9 cellular contexts compared by ENCODE assay signal in genomic region chr7:30920584-30921539, GRCh38. TPM values are rescaled to one million over a fixed set of nuclear protein-coding genes. Genes with fewer than 3 reads are reported as not detected.
DNase-seq lines count a peak whose midpoint lies in the region; ATAC-seq and TF ChIP-seq lines count a peak whose summit lies in the region.
"Had no signal": no experiment of that assay in that cellular context is flagged by ENCODE, and none has a peak within 500 bp of the region (broad histone marks: within the 10 kb centered on the region; RNA-seq: fewer than 3 reads in every experiment).

No MANE protein-coding gene starts in this region.

- peaks cover 9% of the 10 kb centered on the region for H3K4me1 ChIP-seq in fibroblast of lung (ENCODE audit: control insufficient read depth, extremely low read depth, insufficient read depth, low read length)

- no peak overlapping the region for H3K4me2 ChIP-seq in fibroblast of lung (ENCODE audit: extremely low read depth, insufficient read depth, low read length)

- H2AFZ ChIP-seq in fibroblast of lung (ENCODE audit: low read length), result peak overlapping the region; percentile 64

- no peak for ATAC-seq in natural killer cell treated with Interleukin-12 subunit alpha and Interleukin-12 subunit beta and Interleukin-15 and Interleukin-18, amount 100 ng/mL, for 72 hours
- ATAC-seq in GM18858 (IDR thresholded peaks at IDR 0.05; ENCODE audit: unreplicated experiment), result no peak

- H3K4me3 ChIP-seq in AG10803 (ENCODE audit: low read length), result no peak overlapping the region
- no peak overlapping the region for H3K4me3 ChIP-seq in fibroblast of lung (replicated peaks in 1 of 4; ENCODE audit: control extremely low read depth in 1 of 4, insufficient read depth in 1 of 4, low read depth in 3 of 4, low read length in 4 of 4)

- H3K4me3 Mint-ChIP-seq in natural killer cell treated with Interleukin-12 subunit alpha and Interleukin-12 subunit beta and Interleukin-15 and Interleukin-18, amount 100 ng/mL, for 72 hours, result no peak overlapping the region

- H3K9ac ChIP-seq in fibroblast of lung (ENCODE audit: insufficient read depth, low read length), result peak overlapping the region; percentile 7

- H3K36me3 Mint-ChIP-seq in natural killer cell treated with Interleukin-12 subunit alpha and Interleukin-12 subunit beta and Interleukin-15 and Interleukin-18, amount 100 ng/mL, for 72 hours, result no peaks in the 10 kb centered on the region

- no peaks in the 10 kb centered on the region for H3K27me3 Mint-ChIP-seq in natural killer cell treated with Interleukin-12 subunit alpha and Interleukin-12 subunit beta and Interleukin-15 and Interleukin-18, amount 100 ng/mL, for 72 hours

- H4K20me1 ChIP-seq in fibroblast of lung (ENCODE audit: control insufficient read depth, extremely low read depth, insufficient read depth, low read length), result no peaks in the 10 kb centered on the region

- H3K79me2 ChIP-seq in fibroblast of lung (ENCODE audit: control insufficient read depth, insufficient read depth, low read length), result no peaks in the 10 kb centered on the region

- H3K27ac ChIP-seq in fibroblast of lung (ENCODE audit: insufficient read depth, low read length), result no peak overlapping the region

- peak; percentile 65 for DNase-seq in AG10803 (ENCODE audit: low read depth)
- DNase-seq in NCI-H69 (lab: John Stamatoyannopoulos, UW), result peak; percentile 43
- peak; percentile 30 to 74 for DNase-seq in fibroblast of lung (ENCODE audit: low read depth in 2 of 2)
- DNase-seq in natural killer cell treated with Interleukin-12 subunit alpha and Interleukin-12 subunit beta and Interleukin-15 and Interleukin-18, amount 100 ng/mL, for 72 hours (ENCODE audit: low spot score), result peak; percentile 41
- no peak for DNase-seq in SIG-M5 (lab: John Stamatoyannopoulos, UW)
- DNase-seq in NCI-H82 (lab: John Stamatoyannopoulos, UW), result no peak
- no peak for DNase-seq in SHP77 treated with DMSO at 0.1 percent for 48 hours (lab: John Stamatoyannopoulos, UW)
- DNase-seq: T1000 had no signal

- no peak overlapping the region for H3K27ac Mint-ChIP-seq in natural killer cell treated with Interleukin-12 subunit alpha and Interleukin-12 subunit beta and Interleukin-15 and Interleukin-18, amount 100 ng/mL, for 72 hours

- no peaks in the 10 kb centered on the region for H3K9me3 ChIP-seq in fibroblast of lung (ENCODE audit: control insufficient read depth, insufficient read depth, low read depth, low read length)

- H3K27me3 ChIP-seq in fibroblast of lung (ENCODE audit: control insufficient read depth, insufficient read depth, low read length), result no peaks in the 10 kb centered on the region

- TF ChIP-seq CTCF in AG10803 (conservative IDR thresholded peaks at IDR 0.05; ENCODE audit: low read length) (no peak), fibroblast of lung (conservative IDR thresholded peaks at IDR 0.05 in 1 of 2, IDR thresholded peaks at IDR 0.05 in 1 of 2; ENCODE audit: low read depth in 1 of 2, low read length in 2 of 2) (no peak)

- no peaks in the 10 kb centered on the region for H3K4me1 Mint-ChIP-seq in natural killer cell treated with Interleukin-12 subunit alpha and Interleukin-12 subunit beta and Interleukin-15 and Interleukin-18, amount 100 ng/mL, for 72 hours (ENCODE audit: low read depth in 2 of 2)

- H3K9me3 Mint-ChIP-seq in natural killer cell treated with Interleukin-12 subunit alpha and Interleukin-12 subunit beta and Interleukin-15 and Interleukin-18, amount 100 ng/mL, for 72 hours, result no peaks in the 10 kb centered on the region

- no peaks in the 10 kb centered on the region for H3K36me3 ChIP-seq in fibroblast of lung (ENCODE audit: control insufficient read depth, insufficient read depth, low read length)

RNA-seq across cellular contexts. Expression of gene AQP1, which starts 9.2 kb away (rescaled TPM):
- total RNA-seq in fibroblast of lung, result 10.8 and 44.6 TPM in 2 replicates
- polyA plus RNA-seq in fibroblast of lung, result 13.0 and 43.2 TPM in 2 replicates
- polyA plus RNA-seq in fibroblast of lung (2012), result 15.4 and 47.6 TPM in 2 replicates
- polyA minus RNA-seq in fibroblast of lung (ENCODE audit: low replicate concordance), result 26.4 and 109 TPM in 2 replicates
- total RNA-seq in natural killer cell treated with Interleukin-12 subunit alpha and Interleukin-12 subunit beta and Interleukin-15 and Interleukin-18, amount 100 ng/mL, for 72 hours, result under 1 TPM in 1 of 2 donors, not detected in 1; 0.14 TPM

RNA-seq across cellular contexts. Expression of gene GHRHR, which starts 42.9 kb away (rescaled TPM):
- not detected in 2 replicates for total RNA-seq in fibroblast of lung
- not detected in 2 replicates for polyA plus RNA-seq in fibroblast of lung
- not detected in 2 replicates for polyA plus RNA-seq in fibroblast of lung (2012)
- polyA minus RNA-seq in fibroblast of lung (ENCODE audit: low replicate concordance), result not detected in 2 replicates
- total RNA-seq in natural killer cell treated with Interleukin-12 subunit alpha and Interleukin-12 subunit beta and Interleukin-15 and Interleukin-18, amount 100 ng/mL, for 72 hours, result not detected

Comparison
In these comparisons a context has a peak if more than half of its experiments do, and no peak if none do; other contexts are left out.
1. DNase-seq: peak in AG10803 (single experiment), NCI-H69 (single experiment), fibroblast of lung (2 of 2) and natural killer cell treated with Interleukin-12 subunit alpha and Interleukin-12 subunit beta and Interleukin-15 and Interleukin-18, amount 100 ng/mL, for 72 hours (single experiment); none in SIG-M5 (single experiment), NCI-H82 (single experiment) and SHP77 treated with DMSO at 0.1 percent for 48 hours (single experiment).
2. RNA of gene AQP1, which starts 9.2 kb away (total RNA-seq): 10.8 to 44.6 TPM in fibroblast of lung; 0.14 TPM in natural killer cell treated with Interleukin-12 subunit alpha and Interleukin-12 subunit beta and Interleukin-15 and Interleukin-18, amount 100 ng/mL, for 72 hours; every median in the first group is over 10 times any median in the second.